Comparison of ENCODE assay signal across 2 cellular contexts in genomic region chr7:2693420-2694121, GRCh38. TPM values are rescaled to one million over a fixed set of nuclear protein-coding genes. Genes with fewer than 3 reads are reported as not detected.
"Had no signal": no experiment of that assay in that cellular context is flagged by ENCODE, and none has a peak within 500 bp of the region (broad histone marks: within the 10 kb centered on the region; RNA-seq: fewer than 3 reads in every experiment).

No MANE protein-coding gene starts in this region.

RNA-seq across cellular contexts. Expression of gene AMZ1, which starts 5.6 kb away (rescaled TPM):
- total RNA-seq: body of pancreas, pulmonary artery endothelial cell had no signal
